Comparison of ENCODE assay signal across 23 cellular contexts in the genomic region with DNA sequence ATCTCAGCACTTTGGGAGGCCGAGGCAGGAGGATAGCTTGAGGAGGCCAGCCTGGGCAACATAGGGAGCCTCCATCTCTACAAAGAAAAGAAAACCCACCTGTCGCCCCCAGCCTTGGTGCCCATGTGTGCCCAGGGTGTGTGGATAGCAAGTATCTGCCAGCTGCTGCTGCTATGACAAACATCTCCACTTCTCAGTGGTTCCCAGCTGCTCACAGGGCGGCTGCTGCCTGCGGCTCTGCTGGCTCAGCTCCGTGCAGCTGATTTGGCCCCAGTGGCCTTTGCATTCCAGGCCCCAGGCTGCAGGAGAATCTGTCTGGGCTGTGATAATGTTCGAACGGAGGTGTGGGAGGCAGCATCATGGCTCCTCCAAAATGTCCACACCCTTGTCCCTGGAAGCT. TPM values are rescaled to one million over a fixed set of nuclear protein-coding genes. Genes with fewer than 3 reads are reported as not detected.
DNase-seq lines count a peak whose midpoint lies in the region; ATAC-seq, FAIRE-seq and TF ChIP-seq lines count a peak whose summit lies in the region.
"Had no signal": no experiment of that assay in that cellular context is flagged by ENCODE, and none has a peak within 500 bp of the region (broad histone marks: within the 10 kb centered on the region; RNA-seq: fewer than 3 reads in every experiment).

No MANE protein-coding gene starts in this region.

- H3K9ac ChIP-seq in K562 (ENCODE audit: insufficient read depth in 1 of 2, low read depth in 2 of 2, low read length in 2 of 2) (no peak overlapping the region), kidney (ENCODE audit: low read length in 2 of 2) (no peak overlapping the region), neuronal stem cell (ENCODE audit: low read depth, low read length, poor library complexity) (no peak overlapping the region)

- H3K4me2 ChIP-seq in K562 (ENCODE audit: insufficient read depth, low read length) (no peak overlapping the region), neuronal stem cell (ENCODE audit: insufficient read depth, low read length, poor library complexity, severe bottlenecking) (no peak overlapping the region)
- H3K4me2 ChIP-seq: A549 had no signal

- ATAC-seq in Right ventricle myocardium inferior = no peak
- ATAC-seq in left cardiac atrium = no peak
- ATAC-seq in K562 = no peak
- no peak for ATAC-seq in HG02884 (IDR thresholded peaks at IDR 0.05; ENCODE audit: unreplicated experiment)
- ATAC-seq: A549 had no signal

- no peak overlapping the region for H3K23ac ChIP-seq in neuronal stem cell (ENCODE audit: low read depth, low read length, poor library complexity)

- H2AK5ac ChIP-seq in neuronal stem cell (ENCODE audit: low read depth, low read length) = peak overlapping the region; percentile 49

- TF ChIP-seq RAD21 in K562 (CRISPR knock-in tag; conservative IDR thresholded peaks at IDR 0.05 in 1 of 2, IDR thresholded peaks at IDR 0.05 in 1 of 2) = no peak

- H3K4me3 ChIP-seq in K562 (no peak overlapping the region), kidney (ENCODE audit: low read length in 2 of 2) (no peak overlapping the region), neuronal stem cell (ENCODE audit: low read length in 2 of 2) (no peak overlapping the region)
- H3K4me3 ChIP-seq: A549; BLaER1 treated with 17β-estradiol and CSF1 and Interleukin-3, amounts not matched to agents 10 nM and 100 nM had no signal

- no peak overlapping the region for H3K14ac ChIP-seq in neuronal stem cell (ENCODE audit: low read length)

- CTCF ChIA-PET in K562 (lab: Yijun Ruan, JAX; ENCODE audit: low intra/inter-chr PET ratio) = no interaction called here

- DNase-seq in Right ventricle myocardium inferior (ENCODE audit: missing footprints) (peak; percentile 31), left cardiac atrium (no peak), K562 (ENCODE audit: extremely low read depth in 1 of 4, low spot score in 3 of 4) (no peak), kidney (peak; percentile 50), neuronal stem cell (ENCODE audit: low spot score) (no peak)
- no peak for DNase-seq in stimulated activated CD4-positive, alpha-beta T cell treated with anti-CD3 and anti-CD28 coated beads, Interleukin-4, amount 100 ng/mL, for 24 hours
- DNase-seq: AML-193; Caco-2; Calu3; CD4-positive, alpha-beta memory T cell; CD4-positive, CD25-positive, alpha-beta regulatory T cell; DMS79 treated with DMSO at 0.1 percent for 48 hours; GF-D8 had no signal

- TF ChIP-seq POLR2A in K562 (conservative IDR thresholded peaks at IDR 0.05) = no peak

- TF ChIP-seq EP300 in K562 (IDR thresholded peaks at IDR 0.05; ENCODE audit: low read length) = no peak

- H3K27ac ChIP-seq in K562 (ENCODE audit: extremely low read depth, low read depth, low read length) = no peak overlapping the region
- H3K27ac ChIP-seq in kidney (ENCODE audit: low read depth in 2 of 2, low read length in 2 of 2) = no peak overlapping the region
- no peak overlapping the region for H3K27ac ChIP-seq in neuronal stem cell (replicated peaks; ENCODE audit: low read length)
- H3K27ac ChIP-seq: 22Rv1; A549; BLaER1 treated with 17β-estradiol and CSF1 and Interleukin-3, amounts not matched to agents 10 nM and 100 nM; C4-2B had no signal

- H3K79me2 ChIP-seq in K562 (ENCODE audit: control insufficient read depth, insufficient read depth, low read length) = no peaks in the 10 kb centered on the region

- H2BK12ac ChIP-seq in neuronal stem cell (ENCODE audit: low read length) = no peak overlapping the region

- 0% methylated on average over 7 of the region's 7 CpGs for WGBS in K562 (ENCODE audit: insufficient coverage, low coverage, missing lambda C conversion rate)
- no CpG with 5 or more reads among the region's 7 CpGs for WGBS in neuronal stem cell (ENCODE audit: extremely low coverage in 2 of 2, insufficient read length in 2 of 2, insufficient replicate concordance in 1 of 2), 2 donors

- H3K79me1 ChIP-seq in neuronal stem cell (ENCODE audit: low read depth, low read length) = no peaks in the 10 kb centered on the region

- no peak overlapping the region for H2BK120ac ChIP-seq in neuronal stem cell (ENCODE audit: low read depth, low read length)

- H3K27me3 ChIP-seq in K562 (ENCODE audit: control insufficient read depth in 2 of 2, insufficient read depth in 2 of 2, low read length in 2 of 2) (peaks cover 0 to 27% of the 10 kb centered on the region in 2 experiments; a peak in 3 of 5 replicates), neuronal stem cell (ENCODE audit: control insufficient read depth in 3 of 3, insufficient read depth in 3 of 3, low read depth in 1 of 3, low read length in 3 of 3) (peaks cover 0 to 34% (median 0%) of the 10 kb centered on the region in 3 experiments)

- FAIRE-seq in K562 (lab: Jason Lieb, UNC) = no peak
- no peak for FAIRE-seq in kidney (lab: Jason Lieb, UNC)
- FAIRE-seq: A549, D721Med, G401.6, GM12891, GM19239 had no signal

- H4K20me1 ChIP-seq in K562 (replicated peaks; ENCODE audit: control insufficient read depth, insufficient read depth, low read length) = no peaks in the 10 kb centered on the region

- H4K91ac ChIP-seq in neuronal stem cell (ENCODE audit: low read depth, low read length, poor library complexity) = no peak overlapping the region

- intact Hi-C loops in Right ventricle myocardium inferior (cut with DNase I) = no loop called here
- intact Hi-C loops in left cardiac atrium (cut with DNase I) = no loop called here
- intact Hi-C loops in K562 (cut with micrococcal nuclease) = no loop called here
- intact Hi-C loops in kidney (cut with DNase I) = no loop called here

- no peak overlapping the region for H2AFZ ChIP-seq in K562 (ENCODE audit: low read depth, low read length)
- no peak overlapping the region for H2AFZ ChIP-seq in neuronal stem cell (ENCODE audit: low read length)

- H3K4ac ChIP-seq in neuronal stem cell (ENCODE audit: low read length) = no peak overlapping the region

- H3K9me3 ChIP-seq in K562 (replicated peaks; ENCODE audit: control insufficient read depth, insufficient read depth, low read depth, low read length) (no peaks in the 10 kb centered on the region; the same call in 1 of the 2 replicates), kidney (ENCODE audit: control insufficient read depth in 1 of 2, low read length in 2 of 2) (no peaks in the 10 kb centered on the region), neuronal stem cell (replicated peaks in 1 of 2; ENCODE audit: control insufficient read depth in 2 of 2, insufficient read depth in 1 of 2, low read depth in 1 of 2, low read length in 2 of 2) (peaks cover 3 to 15% of the 10 kb centered on the region in 2 donors)
- H3K9me3 ChIP-seq: A549, Caco-2 had no signal

- H4K8ac ChIP-seq in neuronal stem cell (ENCODE audit: low read depth, low read length) = no peak overlapping the region

- no TSS peak for BruUV-seq in K562 (replicated peaks; lab: Mats Ljungman, UMichigan)

- POLR2A ChIA-PET in K562 (lab: Yijun Ruan, JAX) = interaction anchor here (1.1 kb wide), 1 partner anchor 16 kb away, joined by 3 read pairs; no protein-coding TSS in a partner anchor

- H2BK15ac ChIP-seq in neuronal stem cell (ENCODE audit: low read length) = no peak overlapping the region

- TF ChIP-seq CTCF in K562 (IDR thresholded peaks at IDR 0.05 in 2 of 3, conservative IDR thresholded peaks at IDR 0.05 in 1 of 3; ENCODE audit: insufficient read depth in 2 of 3, low read depth in 1 of 3, low read length in 3 of 3) (no peak), kidney (IDR thresholded peaks at IDR 0.05; ENCODE audit: borderline replicate concordance, extremely low read depth, insufficient read depth) (no peak)

- in situ Hi-C loops in K562 (cut with MboI) = no loop called here

- no peak overlapping the region for H3K18ac ChIP-seq in neuronal stem cell (ENCODE audit: low read length)

- no peaks in the 10 kb centered on the region for H3K9me1 ChIP-seq in K562 (ENCODE audit: control insufficient read depth, insufficient read depth, low read length)

- H2BK5ac ChIP-seq in neuronal stem cell (ENCODE audit: low read length) = no peak overlapping the region

- H3K36me3 ChIP-seq in K562 (ENCODE audit: control insufficient read depth, insufficient read depth, low read length) = no peaks in the 10 kb centered on the region
- no peaks in the 10 kb centered on the region for H3K36me3 ChIP-seq in kidney (ENCODE audit: control insufficient read depth in 1 of 2, insufficient read depth in 2 of 2, low read length in 2 of 2)
- H3K36me3 ChIP-seq in neuronal stem cell (replicated peaks in 1 of 2; ENCODE audit: control insufficient read depth in 2 of 2, insufficient read depth in 2 of 2, low read length in 2 of 2) = no peaks in the 10 kb centered on the region
- H3K36me3 ChIP-seq: BLaER1 treated with 17β-estradiol and CSF1 and Interleukin-3, amounts not matched to agents 10 nM and 100 nM had no signal

- H3K4me1 ChIP-seq in K562 (replicated peaks in 1 of 2; ENCODE audit: control insufficient read depth in 2 of 2, insufficient read depth in 2 of 2, low read length in 2 of 2) = no peaks in the 10 kb centered on the region
- H3K4me1 ChIP-seq in kidney (ENCODE audit: control insufficient read depth in 1 of 2, insufficient read depth in 1 of 2, low read depth in 1 of 2, low read length in 2 of 2) = no peaks in the 10 kb centered on the region
- peaks cover 0 to 4% of the 10 kb centered on the region in 2 donors for H3K4me1 ChIP-seq in neuronal stem cell (ENCODE audit: control insufficient read depth in 2 of 2, insufficient read depth in 1 of 2, low read depth in 1 of 2, low read length in 2 of 2)
- H3K4me1 ChIP-seq: A549, Caco-2 had no signal

RNA-seq across cellular contexts. Expression of a gene that starts 10.6 kb away (rescaled TPM):
- total RNA-seq in Right ventricle myocardium inferior = 0.70 TPM
- under 1 TPM; 0.52 to 0.53 TPM for total RNA-seq in left cardiac atrium
- total RNA-seq in K562 (2011; cell fraction: chromatin; rRNA removed; ENCODE audit: low replicate concordance) = 0.42 and 1.5 TPM in 2 replicates
- total RNA-seq in K562 (2011; cell fraction: nucleolus; rRNA removed) = 1.8 and 2.0 TPM in 2 replicates
- 1.3 and 1.5 TPM in 2 replicates for total RNA-seq in K562 (2011; cell fraction: nucleoplasm; rRNA removed)
- total RNA-seq in K562 (2014; rRNA removed) = 0.05 and 0.08 TPM in 2 replicates
- total RNA-seq in K562 (2014; rRNA removed; fragmentation: Illumina TruSeq; extraction: Trizol) = 0.03 and 0.04 TPM in 2 replicates
- total RNA-seq in K562 (2015; rRNA removed; fragmentation: Illumina TruSeq; extraction: Trizol) = 0.07 and 0.08 TPM in 2 replicates
- 0.31 and 0.38 TPM in 2 replicates for total RNA-seq in K562 (2021)
- polyA plus RNA-seq in K562 (2011; rRNA removed) = 0.04 and 0.08 TPM in 2 replicates
- not detected in 2 replicates for polyA plus RNA-seq in K562 (2011; cell fraction: cytosol; rRNA removed)
- polyA plus RNA-seq in K562 (2011; cell fraction: nucleus; rRNA removed) = 0.69 and 0.88 TPM in 2 replicates
- 0.08 and 0.24 TPM in 2 replicates for polyA plus RNA-seq in K562 (2012)
- polyA plus RNA-seq in K562 (2014; fragmentation: Illumina TruSeq; extraction: Trizol) = 0.03 TPM in 2 replicates
- polyA plus RNA-seq in K562 (2014; fragmentation: Nextera tagmentation; extraction: Ambion mirVana) = not detected
- 0.09 and 0.28 TPM in 2 replicates for polyA plus RNA-seq in K562 (2014; rRNA removed)
- polyA minus RNA-seq in K562 (2011; rRNA and poly(A)+ RNA removed) = 0.14 and 0.18 TPM in 2 replicates
- 0.19 TPM in 1 of 2 replicates, not detected in the other for polyA minus RNA-seq in K562 (2011; cell fraction: cytosol; rRNA and poly(A)+ RNA removed)
- polyA minus RNA-seq in K562 (2011; cell fraction: nucleus; rRNA and poly(A)+ RNA removed) = 1.3 and 1.9 TPM in 2 replicates
- total RNA-seq in kidney = 2.4 TPM
- 0.15 TPM for polyA plus RNA-seq in kidney (ENCODE audit: insufficient read depth, low read depth, low replicate concordance)
- 0.39 TPM for polyA plus RNA-seq in neuronal stem cell (2013, experiment 1 of 2)
- polyA plus RNA-seq in neuronal stem cell (2013, experiment 2 of 2) = 0.35 TPM
- total RNA-seq: A172 had no signal

Comparison
In these comparisons a context has a peak if more than half of its experiments do, and no peak if none do; other contexts are left out.
1. DNase-seq: peak in Right ventricle myocardium inferior (single experiment) and kidney (single experiment); none in left cardiac atrium (single experiment), K562 (0 of 4), neuronal stem cell (single experiment) and stimulated activated CD4-positive, alpha-beta T cell treated with anti-CD3 and anti-CD28 coated beads, Interleukin-4, amount 100 ng/mL, for 24 hours (single experiment).